ENCODE assay signal across 8 cellular contexts in the genomic region with DNA sequence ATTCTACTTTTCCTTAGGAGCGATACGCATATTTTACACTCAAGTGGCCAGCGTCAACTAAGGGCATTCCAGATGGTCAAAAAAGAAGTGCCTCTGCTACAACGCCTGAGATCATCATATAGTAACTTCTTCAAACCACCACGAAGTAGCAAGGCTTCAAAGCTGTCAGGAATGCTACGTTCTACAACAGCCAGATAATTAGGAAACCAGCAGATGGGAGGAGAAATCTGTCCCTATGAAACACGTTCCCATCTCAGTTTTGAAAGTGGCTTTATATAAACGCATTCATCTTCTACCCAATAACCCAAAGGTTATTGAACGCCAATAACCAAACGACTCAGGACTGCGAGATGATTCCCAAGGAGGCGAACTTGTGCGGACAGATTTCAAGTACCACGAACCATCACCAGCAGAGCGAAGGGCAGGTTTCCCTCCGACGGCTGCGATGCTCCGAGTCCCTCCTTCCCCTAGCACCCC. TPM values are rescaled to one million over a fixed set of nuclear protein-coding genes. Genes with fewer than 3 reads are reported as not detected.
DNase-seq lines count a peak whose midpoint lies in the region; ATAC-seq and TF ChIP-seq lines count a peak whose summit lies in the region.

No MANE protein-coding gene starts in this region.

- H3K36me3 Mint-ChIP-seq in activated naive CD4-positive, alpha-beta T cell treated with anti-CD3 and anti-CD28 coated beads, Interleukin-2, amount 10 ng/mL, durations not matched to agents 7 days and 5 days, result peaks cover 14% of the 10 kb centered on the region

- peaks cover 5% of the 10 kb centered on the region for H3K27me3 Mint-ChIP-seq in activated naive CD4-positive, alpha-beta T cell treated with anti-CD3 and anti-CD28 coated beads, Interleukin-2, amount 10 ng/mL, durations not matched to agents 7 days and 5 days

- no peaks in the 10 kb centered on the region for H3K9me3 Mint-ChIP-seq in activated naive CD4-positive, alpha-beta T cell treated with anti-CD3 and anti-CD28 coated beads, Interleukin-2, amount 10 ng/mL, durations not matched to agents 7 days and 5 days

- no peaks in the 10 kb centered on the region for H3K36me3 ChIP-seq in upper lobe of right lung

- H3K27ac ChIP-seq in caudate nucleus (ENCODE audit: low read depth, low read length), result peak overlapping the region; percentile 67
- H3K27ac ChIP-seq in upper lobe of right lung, result peak overlapping the region; percentile 78

- DNase-seq in activated naive CD4-positive, alpha-beta T cell treated with anti-CD3 and anti-CD28 coated beads, Interleukin-2, amount 10 ng/mL, durations not matched to agents 7 days and 5 days, result no peak
- DNase-seq in activated naive CD4-positive, alpha-beta T cell treated with Interleukin-2 at 50 U/mL for 16 hours, result no peak
- DNase-seq in NCI-H2171 (lab: John Stamatoyannopoulos, UW) (peak; percentile 14), caudate nucleus (lab: John Stamatoyannopoulos, UW) (peak in 1 of 61 donors; percentile 19), medulla oblongata (ENCODE audit: extremely low spot score) (peak; percentile 52), upper lobe of right lung (no peak), NCI-H2081 treated with DMSO at 0.1 percent for 48 hours (lab: John Stamatoyannopoulos, UW) (no peak)
- DNase-seq in stimulated activated CD4-positive, alpha-beta T cell treated with anti-CD3 and anti-CD28 coated beads, Interleukin-1b, Interleukin-23, amount 100 ng/mL, for 48 hours, result no peak

- peaks cover 26% of the 10 kb centered on the region for H3K4me1 Mint-ChIP-seq in activated naive CD4-positive, alpha-beta T cell treated with anti-CD3 and anti-CD28 coated beads, Interleukin-2, amount 10 ng/mL, durations not matched to agents 7 days and 5 days

- H3K9me3 ChIP-seq in upper lobe of right lung, result no peaks in the 10 kb centered on the region

- intact Hi-C loops in upper lobe of right lung (cut with DNase I), result no loop called here

- H3K4me3 ChIP-seq in upper lobe of right lung, result peak overlapping the region; percentile 91

- TF ChIP-seq CTCF in upper lobe of right lung (IDR thresholded peaks at IDR 0.05), result no peak

- no peaks in the 10 kb centered on the region for H3K27me3 ChIP-seq in upper lobe of right lung

- peak overlapping the region; percentile 47 for H3K27ac Mint-ChIP-seq in activated naive CD4-positive, alpha-beta T cell treated with anti-CD3 and anti-CD28 coated beads, Interleukin-2, amount 10 ng/mL, durations not matched to agents 7 days and 5 days

- H3K4me1 ChIP-seq in upper lobe of right lung, result peaks cover 6% of the 10 kb centered on the region

- peak overlapping the region; percentile 82 for H3K4me3 Mint-ChIP-seq in activated naive CD4-positive, alpha-beta T cell treated with anti-CD3 and anti-CD28 coated beads, Interleukin-2, amount 10 ng/mL, durations not matched to agents 7 days and 5 days

- ATAC-seq in upper lobe of right lung, result no peak

- CTCF ChIA-PET in activated naive CD4-positive, alpha-beta T cell treated with anti-CD3 and anti-CD28 coated beads, Interleukin-2, amount 10 ng/mL, durations not matched to agents 7 days and 5 days (lab: Charles Lee), result no interaction called here

RNA-seq across cellular contexts. Expression of a gene that starts 1.2 kb away (rescaled TPM):
- total RNA-seq in upper lobe of right lung, result 45.2 TPM

RNA-seq across cellular contexts. Expression of a gene that starts 18.1 kb away (rescaled TPM):
- total RNA-seq in upper lobe of right lung, result 0.55 TPM

Comparison
In these comparisons a context has a peak if more than half of its experiments do, and no peak if none do; other contexts are left out.
1. DNase-seq: peak in NCI-H2171 (single experiment) and medulla oblongata (single experiment); none in activated naive CD4-positive, alpha-beta T cell treated with anti-CD3 and anti-CD28 coated beads, Interleukin-2, amount 10 ng/mL, durations not matched to agents 7 days and 5 days (single experiment), activated naive CD4-positive, alpha-beta T cell treated with Interleukin-2 at 50 U/mL for 16 hours (single experiment), upper lobe of right lung (single experiment), NCI-H2081 treated with DMSO at 0.1 percent for 48 hours (single experiment) and stimulated activated CD4-positive, alpha-beta T cell treated with anti-CD3 and anti-CD28 coated beads, Interleukin-1b, Interleukin-23, amount 100 ng/mL, for 48 hours (single experiment).